Comparison of ENCODE assay signal across 24 cellular contexts in the genomic region with DNA sequence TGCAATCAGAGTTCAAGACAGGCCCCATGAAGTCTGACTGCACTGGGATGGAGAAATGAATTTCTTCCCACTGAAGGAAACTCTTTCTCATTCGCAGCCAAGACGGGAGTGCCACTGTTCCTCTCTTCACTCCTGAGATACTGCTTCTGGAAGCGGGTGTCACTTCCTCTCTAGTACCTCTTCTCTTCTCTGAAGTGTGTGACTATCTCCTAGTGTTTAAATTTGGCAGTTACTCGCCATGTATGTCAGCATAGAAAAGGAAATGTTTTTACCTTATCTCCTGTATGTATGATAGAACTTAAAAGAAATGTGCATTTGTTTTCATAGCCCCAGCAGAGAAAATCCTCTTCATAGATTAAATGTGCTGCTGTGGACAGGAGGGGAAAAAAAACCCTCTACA.
"Had no signal": no experiment of that assay in that cellular context is flagged by ENCODE, and none has a peak within 500 bp of the region (broad histone marks: within the 10 kb centered on the region; RNA-seq: fewer than 3 reads in every experiment).

No MANE protein-coding gene starts in this region.

- H3K27ac ChIP-seq: body of pancreas, hepatocyte, sigmoid colon, stomach, suprapubic skin, tibial nerve, WERI-Rb-1 had no signal

- ATAC-seq: activated CD8-positive, alpha-beta memory T cell treated with anti-CD3 and anti-CD28 coated beads, Interleukin-2, amount 10 ng/mL, durations not matched to agents 7 days and 5 days; activated CD8-positive, alpha-beta T cell treated with anti-CD3 and anti-CD28 coated beads for 36 hours; activated naive CD8-positive, alpha-beta T cell treated with anti-CD3 and anti-CD28 coated beads, Interleukin-2, amount 50 U/mL, for 24 hours; body of pancreas; left lobe of liver; naive thymus-derived CD4-positive, alpha-beta T cell; stimulated activated memory B cell treated with anti-CD40 and anti-IgM and Interleukin-4, amounts not matched to agents 10 μg/mL and 1 μg/mL and 100 μg/mL, for 72 hours had no signal

- DNase-seq: activated CD4-positive, alpha-beta T cell treated with anti-CD3 and anti-CD28 coated beads, Interleukin-2, amount 10 ng/mL, durations not matched to agents 7 days and 5 days; activated CD4-positive, CD25-positive, alpha-beta regulatory T cell treated with anti-CD3 and anti-CD28 coated beads, Interleukin-2, amount 50 U/mL, for 72 hours; activated CD8-positive, alpha-beta memory T cell treated with anti-CD3 and anti-CD28 coated beads, Interleukin-2, amount 10 ng/mL, durations not matched to agents 7 days and 5 days; activated CD8-positive, alpha-beta T cell treated with anti-CD3 and anti-CD28 coated beads for 36 hours; activated effector memory CD4-positive, alpha-beta T cell treated with anti-CD3 and anti-CD28 coated beads, Interleukin-2, amount 50 U/mL, for 16 hours; activated naive CD4-positive, alpha-beta T cell treated with anti-CD3 and anti-CD28 coated beads, Interleukin-2, amount 50 U/mL, for 16 hours; activated naive CD8-positive, alpha-beta T cell treated with anti-CD3 and anti-CD28 coated beads, Interleukin-2, amount 50 U/mL, for 24 hours; activated T-cell treated with anti-CD3 and anti-CD28 coated beads for 4 hours; anterior cingulate cortex; body of pancreas; effector CD8-positive, alpha-beta T cell; foreskin melanocyte; immature natural killer cell; naive thymus-derived CD4-positive, alpha-beta T cell; sigmoid colon; stimulated activated CD4-positive, alpha-beta T cell treated with anti-CD3 and anti-CD28 coated beads, Interleukin-15, amount 100 ng/mL, for 24 hours; stomach; WERI-Rb-1 had no signal

- H3K27me3 ChIP-seq: body of pancreas, hepatocyte, sigmoid colon, stomach, suprapubic skin, tibial nerve had no signal

- H3K4me3 ChIP-seq: body of pancreas, hepatocyte, sigmoid colon, smooth muscle cell, stomach, suprapubic skin, tibial nerve had no signal

- H3K4me1 ChIP-seq: body of pancreas, sigmoid colon, stomach, suprapubic skin had no signal

- H3K9me3 ChIP-seq: body of pancreas, sigmoid colon, suprapubic skin, tibial nerve had no signal

- H3K36me3 ChIP-seq: WERI-Rb-1 had no signal
